ENCODE assay signal across 9 cellular contexts in genomic region chr10:58952747-58953466, GRCh38.
A peak's percentile ranks its signal among the peaks of the same experiment; 100 is the strongest.
DNase-seq lines count a peak whose midpoint lies in the region; ATAC-seq and TF ChIP-seq lines count a peak whose summit lies in the region.
"Had no signal": no experiment of that assay in that cellular context is flagged by ENCODE, and none has a peak within 500 bp of the region (broad histone marks: within the 10 kb centered on the region; RNA-seq: fewer than 3 reads in every experiment).

No MANE protein-coding gene starts in this region.

- no peaks in the 10 kb centered on the region for H4K20me1 ChIP-seq in osteoblast (ENCODE audit: insufficient read depth, low read length)

- ATAC-seq in GM19452 (IDR thresholded peaks at IDR 0.05; ENCODE audit: unreplicated experiment) (peak; percentile 76), HG03460 (IDR thresholded peaks at IDR 0.05; ENCODE audit: unreplicated experiment) (peak; percentile 81)
- ATAC-seq: activated T-cell treated with anti-CD3 and anti-CD28 coated beads, Interleukin-2, amount 50 U/mL, for 72 hours had no signal

- no peaks in the 10 kb centered on the region for H3K9me3 ChIP-seq in SJSA1 (replicated peaks)
- no peaks in the 10 kb centered on the region for H3K9me3 ChIP-seq in osteoblast (ENCODE audit: low read depth, low read length)

- DNase-seq in Daoy (ENCODE audit: low read depth) (peak; percentile 33), SJSA1 (ENCODE audit: low read depth in 1 of 2, low spot score in 2 of 2) (peak; percentile 49 to 53), fibroblast of the aortic adventitia (ENCODE audit: low read depth) (peak; percentile 80), osteoblast (ENCODE audit: insufficient read length, low spot score, missing footprints) (no peak), islet precursor cell (no peak), NOMO-1 treated with DMSO at 0.1 percent for 48 hours (lab: John Stamatoyannopoulos, UW; ENCODE audit: unreplicated experiment) (no peak)

- H2AFZ ChIP-seq in osteoblast (ENCODE audit: low read length), result no peak overlapping the region

- H3K4me3 ChIP-seq in SJSA1, result no peak overlapping the region
- H3K4me3 ChIP-seq in fibroblast of the aortic adventitia (ENCODE audit: low read depth, low read length), result no peak overlapping the region
- H3K4me3 ChIP-seq in osteoblast (ENCODE audit: insufficient read depth, low read length), result no peak overlapping the region

- H3K27me3 ChIP-seq in SJSA1 (replicated peaks) (no peaks in the 10 kb centered on the region), osteoblast (ENCODE audit: insufficient read depth, low read length) (no peaks in the 10 kb centered on the region)

- no peaks in the 10 kb centered on the region for H3K79me2 ChIP-seq in osteoblast (ENCODE audit: insufficient read depth, low read length)

- H3K27ac ChIP-seq in SJSA1 (no peak overlapping the region), osteoblast (ENCODE audit: low read depth, low read length) (no peak overlapping the region)

- no peaks in the 10 kb centered on the region for H3K36me3 ChIP-seq in SJSA1
- no peaks in the 10 kb centered on the region for H3K36me3 ChIP-seq in osteoblast (ENCODE audit: insufficient read depth, low read length)

- TF ChIP-seq CTCF in fibroblast of the aortic adventitia (IDR thresholded peaks at IDR 0.05; ENCODE audit: insufficient read depth, low read length) (peak; percentile 80), osteoblast (IDR thresholded peaks at IDR 0.05; ENCODE audit: extremely low read depth, low read depth, low read length) (peak; percentile 76)

- peak overlapping the region; percentile 47 for H3K4me2 ChIP-seq in osteoblast (ENCODE audit: insufficient read depth, low read length)

- H3K4me1 ChIP-seq in SJSA1 (replicated peaks) (peaks cover 19% of the 10 kb centered on the region), osteoblast (ENCODE audit: insufficient read depth, low read length) (peaks cover 32% of the 10 kb centered on the region)

Comparison
In these comparisons a context has a peak if more than half of its experiments do, and no peak if none do; other contexts are left out.
1. DNase-seq: peak in Daoy (single experiment), SJSA1 (2 of 2) and fibroblast of the aortic adventitia (single experiment); none in osteoblast (single experiment), islet precursor cell (single experiment) and NOMO-1 treated with DMSO at 0.1 percent for 48 hours (single experiment).